In genomic region chr5:169253071-169253470, GRCh38 we compare ENCODE assay signal across 9 cellular contexts. TPM values are rescaled to one million over a fixed set of nuclear protein-coding genes. Genes with fewer than 3 reads are reported as not detected.
"Had no signal": no experiment of that assay in that cellular context is flagged by ENCODE, and none has a peak within 500 bp of the region (broad histone marks: within the 10 kb centered on the region; RNA-seq: fewer than 3 reads in every experiment).

No MANE protein-coding gene starts in this region.

- H3K27ac ChIP-seq: HL-60, KMS-11 had no signal

- DNase-seq: IMR-90, KBM-7, KG1 had no signal

- H3K4me3 ChIP-seq: K562 had no signal

- ATAC-seq: HepG2, K562 had no signal

RNA-seq across cellular contexts. Expression of gene SLIT3, which starts 47.9 kb away (rescaled TPM):
- total RNA-seq: HepG2, HT-29 had no signal
- polyA plus RNA-seq: HepG2, IgD-negative memory B cell had no signal
